ENCODE assay signal across 1 cellular context in genomic region chr12:89540586-89540985, GRCh38.
TF ChIP-seq lines count a peak whose summit lies in the region.

No MANE protein-coding gene starts in this region.

TF ChIP-seq in K562, 482 proteins besides CTCF, POLR2A, EP300 and RAD21 (continued from another document and continues in another):
- TF ChIP-seq, protein P1, sequence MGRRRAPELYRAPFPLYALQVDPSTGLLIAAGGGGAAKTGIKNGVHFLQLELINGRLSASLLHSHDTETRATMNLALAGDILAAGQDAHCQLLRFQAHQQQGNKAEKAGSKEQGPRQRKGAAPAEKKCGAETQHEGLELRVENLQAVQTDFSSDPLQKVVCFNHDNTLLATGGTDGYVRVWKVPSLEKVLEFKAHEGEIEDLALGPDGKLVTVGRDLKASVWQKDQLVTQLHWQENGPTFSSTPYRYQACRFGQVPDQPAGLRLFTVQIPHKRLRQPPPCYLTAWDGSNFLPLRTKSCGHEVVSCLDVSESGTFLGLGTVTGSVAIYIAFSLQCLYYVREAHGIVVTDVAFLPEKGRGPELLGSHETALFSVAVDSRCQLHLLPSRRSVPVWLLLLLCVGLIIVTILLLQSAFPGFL (CRISPR knock-in tag; IDR thresholded peaks at IDR 0.05) = no peak
- TF ChIP-seq MAX (CRISPR knock-in tag; IDR thresholded peaks at IDR 0.05) = no peak
- no peak for TF ChIP-seq RERE (CRISPR knock-in tag; IDR thresholded peaks at IDR 0.05; ENCODE audit: borderline replicate concordance)
- TF ChIP-seq MTA1 (IDR thresholded peaks at IDR 0.05; ENCODE audit: borderline replicate concordance) = peak; percentile 73
- TF ChIP-seq ZKSCAN1 (IDR thresholded peaks at IDR 0.05; ENCODE audit: low read depth, low read length) = no peak
- TF ChIP-seq ZC3H4 (CRISPR knock-in tag; IDR thresholded peaks at IDR 0.05; ENCODE audit: borderline replicate concordance) = no peak
- TF ChIP-seq ZNF253 (CRISPR knock-in tag; conservative IDR thresholded peaks at IDR 0.05) = no peak
- TF ChIP-seq MAFF (IDR thresholded peaks at IDR 0.05; ENCODE audit: low read length) = no peak
- no peak for TF ChIP-seq ZSCAN29 (IDR thresholded peaks at IDR 0.05)
- TF ChIP-seq CC2D1A (IDR thresholded peaks at IDR 0.05) = no peak
- TF ChIP-seq, protein P2, sequence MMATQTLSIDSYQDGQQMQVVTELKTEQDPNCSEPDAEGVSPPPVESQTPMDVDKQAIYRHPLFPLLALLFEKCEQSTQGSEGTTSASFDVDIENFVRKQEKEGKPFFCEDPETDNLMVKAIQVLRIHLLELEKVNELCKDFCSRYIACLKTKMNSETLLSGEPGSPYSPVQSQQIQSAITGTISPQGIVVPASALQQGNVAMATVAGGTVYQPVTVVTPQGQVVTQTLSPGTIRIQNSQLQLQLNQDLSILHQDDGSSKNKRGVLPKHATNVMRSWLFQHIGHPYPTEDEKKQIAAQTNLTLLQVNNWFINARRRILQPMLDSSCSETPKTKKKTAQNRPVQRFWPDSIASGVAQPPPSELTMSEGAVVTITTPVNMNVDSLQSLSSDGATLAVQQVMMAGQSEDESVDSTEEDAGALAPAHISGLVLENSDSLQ (IDR thresholded peaks at IDR 0.05) = peak; percentile 70
- no peak for TF ChIP-seq SLC30A9 (CRISPR knock-in tag; IDR thresholded peaks at IDR 0.05)
- TF ChIP-seq ARID2 (IDR thresholded peaks at IDR 0.05) = no peak
- TF ChIP-seq RBM17 (IDR thresholded peaks at IDR 0.05; ENCODE audit: borderline replicate concordance, low read depth, low read length) = no peak
- TF ChIP-seq CTBP1 (IDR thresholded peaks at IDR 0.05; ENCODE audit: borderline replicate concordance) = peak; percentile 96
- no peak for TF ChIP-seq CBX2 (IDR thresholded peaks at IDR 0.05; ENCODE audit: insufficient read depth, low read length, poor library complexity, severe bottlenecking)
- 0 out of 2 replicates have a peak, but pooled peaks have one; percentile 51 for TF ChIP-seq ZNF197 (CRISPR knock-in tag; IDR thresholded peaks at IDR 0.05; ENCODE audit: low read depth)
- TF ChIP-seq ETV1 (tag; conservative IDR thresholded peaks at IDR 0.05; ENCODE audit: low read depth) = 0 out of 2 replicates have a peak, but pooled peaks have one; percentile 33
- no peak for TF ChIP-seq CHD1 (IDR thresholded peaks at IDR 0.05; ENCODE audit: low read length)
- TF ChIP-seq MECOM (CRISPR knock-in tag; IDR thresholded peaks at IDR 0.05) = peak; percentile 70
- TF ChIP-seq TAF7 (tag; IDR thresholded peaks at IDR 0.05) = no peak
- no peak for TF ChIP-seq ZNF217 (CRISPR knock-in tag; IDR thresholded peaks at IDR 0.05)
- no peak for TF ChIP-seq CEBPZ (IDR thresholded peaks at IDR 0.05; ENCODE audit: borderline replicate concordance, low read depth, low read length)
- TF ChIP-seq CBX8 (IDR thresholded peaks at IDR 0.05; ENCODE audit: borderline replicate concordance, extremely low read depth, low read depth, low read length, poor library complexity, severe bottlenecking) = no peak
- TF ChIP-seq MYC (IDR thresholded peaks at IDR 0.05; ENCODE audit: low read depth, low read length) = peak; percentile 84
- no peak for TF ChIP-seq MYC (CRISPR knock-in tag; IDR thresholded peaks at IDR 0.05; ENCODE audit: borderline replicate concordance, low read depth)
- TF ChIP-seq MYNN (IDR thresholded peaks at IDR 0.05) = peak; percentile 62; the same call in 1 of the 2 replicates
- TF ChIP-seq MYNN (CRISPR knock-in tag; IDR thresholded peaks at IDR 0.05) = no peak
- TF ChIP-seq RFX7 (CRISPR knock-in tag; IDR thresholded peaks at IDR 0.05) = no peak
- TF ChIP-seq RBM25 (IDR thresholded peaks at IDR 0.05; ENCODE audit: low read depth, low read length, severe bottlenecking) = no peak
- TF ChIP-seq, protein P3, sequence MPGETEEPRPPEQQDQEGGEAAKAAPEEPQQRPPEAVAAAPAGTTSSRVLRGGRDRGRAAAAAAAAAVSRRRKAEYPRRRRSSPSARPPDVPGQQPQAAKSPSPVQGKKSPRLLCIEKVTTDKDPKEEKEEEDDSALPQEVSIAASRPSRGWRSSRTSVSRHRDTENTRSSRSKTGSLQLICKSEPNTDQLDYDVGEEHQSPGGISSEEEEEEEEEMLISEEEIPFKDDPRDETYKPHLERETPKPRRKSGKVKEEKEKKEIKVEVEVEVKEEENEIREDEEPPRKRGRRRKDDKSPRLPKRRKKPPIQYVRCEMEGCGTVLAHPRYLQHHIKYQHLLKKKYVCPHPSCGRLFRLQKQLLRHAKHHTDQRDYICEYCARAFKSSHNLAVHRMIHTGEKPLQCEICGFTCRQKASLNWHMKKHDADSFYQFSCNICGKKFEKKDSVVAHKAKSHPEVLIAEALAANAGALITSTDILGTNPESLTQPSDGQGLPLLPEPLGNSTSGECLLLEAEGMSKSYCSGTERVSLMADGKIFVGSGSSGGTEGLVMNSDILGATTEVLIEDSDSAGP (CRISPR knock-in tag; IDR thresholded peaks at IDR 0.05) = no peak
- no peak for TF ChIP-seq NFXL1 (CRISPR knock-in tag; IDR thresholded peaks at IDR 0.05)
- no peak for TF ChIP-seq ZNF282 (CRISPR knock-in tag; IDR thresholded peaks at IDR 0.05)
- TF ChIP-seq FOXM1 (IDR thresholded peaks at IDR 0.05; ENCODE audit: low read depth) = peak; percentile 86
- no peak for TF ChIP-seq FOXM1 (CRISPR knock-in tag; IDR thresholded peaks at IDR 0.05; ENCODE audit: low read depth)
- TF ChIP-seq, protein P4, sequence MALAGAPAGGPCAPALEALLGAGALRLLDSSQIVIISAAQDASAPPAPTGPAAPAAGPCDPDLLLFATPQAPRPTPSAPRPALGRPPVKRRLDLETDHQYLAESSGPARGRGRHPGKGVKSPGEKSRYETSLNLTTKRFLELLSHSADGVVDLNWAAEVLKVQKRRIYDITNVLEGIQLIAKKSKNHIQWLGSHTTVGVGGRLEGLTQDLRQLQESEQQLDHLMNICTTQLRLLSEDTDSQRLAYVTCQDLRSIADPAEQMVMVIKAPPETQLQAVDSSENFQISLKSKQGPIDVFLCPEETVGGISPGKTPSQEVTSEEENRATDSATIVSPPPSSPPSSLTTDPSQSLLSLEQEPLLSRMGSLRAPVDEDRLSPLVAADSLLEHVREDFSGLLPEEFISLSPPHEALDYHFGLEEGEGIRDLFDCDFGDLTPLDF (CRISPR knock-in tag; IDR thresholded peaks at IDR 0.05) = no peak
